Comparison of ENCODE assay signal across 24 cellular contexts in genomic region chr11:95542868-95543551, GRCh38.
"Had no signal": no experiment of that assay in that cellular context is flagged by ENCODE, and none has a peak within 500 bp of the region (broad histone marks: within the 10 kb centered on the region; RNA-seq: fewer than 3 reads in every experiment).

No MANE protein-coding gene starts in this region.

- H3K27me3 ChIP-seq: gastrocnemius medialis, left lung, testis, tibial artery had no signal

- H3K4me3 ChIP-seq: coronary artery, gastrocnemius medialis, left lung, mucosa of descending colon, testis, tibial artery had no signal

- H3K9me3 ChIP-seq: gastrocnemius medialis, left lung, mucosa of descending colon, testis, tibial artery had no signal

- H3K4me1 ChIP-seq: gastrocnemius medialis, left lung, parathyroid adenoma, testis had no signal

- H3K27me3 Mint-ChIP-seq: stimulated activated memory B cell treated with anti-CD40 and anti-IgM and Interleukin-4, amounts not matched to agents 10 μg/mL and 1 μg/mL and 100 μg/mL, for 72 hours had no signal

- H3K9me3 Mint-ChIP-seq: effector memory CD8-positive, alpha-beta T cell; natural killer cell treated with Interleukin-12 subunit alpha and Interleukin-12 subunit beta and Interleukin-15 and Interleukin-18, amount 100 ng/mL, for 72 hours; stimulated activated memory B cell treated with anti-CD40 and anti-IgM and Interleukin-4, amounts not matched to agents 10 μg/mL and 1 μg/mL and 100 μg/mL, for 72 hours; type B pancreatic cell had no signal

- H3K36me3 Mint-ChIP-seq: mesothelial cell of epicardium; naive B cell; natural killer cell treated with Interleukin-12 subunit alpha and Interleukin-12 subunit beta and Interleukin-15 and Interleukin-18, amount 100 ng/mL, for 72 hours; stimulated activated memory B cell treated with anti-CD40 and anti-IgM and Interleukin-4, amounts not matched to agents 10 μg/mL and 1 μg/mL and 100 μg/mL, for 72 hours; type B pancreatic cell had no signal

- H3K27ac Mint-ChIP-seq: effector memory CD8-positive, alpha-beta T cell; mesothelial cell of epicardium; naive B cell; natural killer cell treated with Interleukin-12 subunit alpha and Interleukin-12 subunit beta and Interleukin-15 and Interleukin-18, amount 100 ng/mL, for 72 hours; progenitor cell of endocrine pancreas; stimulated activated memory B cell treated with anti-CD40 and anti-IgM and Interleukin-4, amounts not matched to agents 10 μg/mL and 1 μg/mL and 100 μg/mL, for 72 hours; type B pancreatic cell had no signal

- H3K4me1 Mint-ChIP-seq: naive B cell had no signal

- ATAC-seq: effector memory CD8-positive, alpha-beta T cell; gastrocnemius medialis; left cardiac atrium; left lung; mucosa of descending colon; sciatic nerve; stimulated activated memory B cell treated with anti-CD40 and anti-IgM and Interleukin-4, amounts not matched to agents 10 μg/mL and 1 μg/mL and 100 μg/mL, for 72 hours; stimulated activated naive CD8-positive, alpha-beta T cell treated with anti-CD3 and anti-CD28 coated beads, Interleukin-15, Interleukin-2, amounts not matched to agents 100 U/mL and 50 U/mL, for 24 hours had no signal

- DNase-seq: dermis blood vessel endothelial cell; effector memory CD8-positive, alpha-beta T cell; foreskin fibroblast; gastrocnemius medialis; head of caudate nucleus; left cardiac atrium; left lung; mesenchymal stem cell; mucosa of descending colon; naive B cell; stimulated activated CD4-positive, alpha-beta T cell treated with anti-CD3 and anti-CD28 coated beads, Interleukin-4, amount 100 ng/mL, for 4 hours; stimulated activated naive CD8-positive, alpha-beta T cell treated with anti-CD3 and anti-CD28 coated beads, Interleukin-15, Interleukin-2, amounts not matched to agents 100 U/mL and 50 U/mL, for 24 hours; substantia nigra; testis; tibial artery had no signal

- H3K27ac ChIP-seq: coronary artery, gastrocnemius medialis, left lung, parathyroid adenoma, testis, tibial artery had no signal

- H3K4me3 Mint-ChIP-seq: effector memory CD8-positive, alpha-beta T cell; mesothelial cell of epicardium; naive B cell; natural killer cell treated with Interleukin-12 subunit alpha and Interleukin-12 subunit beta and Interleukin-15 and Interleukin-18, amount 100 ng/mL, for 72 hours; neural crest cell; stimulated activated memory B cell treated with anti-CD40 and anti-IgM and Interleukin-4, amounts not matched to agents 10 μg/mL and 1 μg/mL and 100 μg/mL, for 72 hours; type B pancreatic cell had no signal

- H3K36me3 ChIP-seq: gastrocnemius medialis, left lung, tibial artery had no signal
